9 cellular contexts compared by ENCODE assay signal in genomic region chr12:45183263-45183662, GRCh38. TPM values are rescaled to one million over a fixed set of nuclear protein-coding genes. Genes with fewer than 3 reads are reported as not detected.
DNase-seq lines count a peak whose midpoint lies in the region; ATAC-seq and TF ChIP-seq lines count a peak whose summit lies in the region.
"Had no signal": no experiment of that assay in that cellular context is flagged by ENCODE, and none has a peak within 500 bp of the region (broad histone marks: within the 10 kb centered on the region; RNA-seq: fewer than 3 reads in every experiment).

No MANE protein-coding gene starts in this region.

- H3K4me3 Mint-ChIP-seq in CD14-positive monocyte (no peak overlapping the region), endothelial cell (ENCODE audit: unreplicated experiment) (no peak overlapping the region)
- H3K4me3 Mint-ChIP-seq: T-helper 1 cell treated with Interleukin-12 subunit alpha and Interleukin-12 subunit beta and Interleukin-4 antibody, amounts not matched to agents 30 μg/mL and 1 μg/mL, for 36 hours had no signal

- peaks cover 0 to 3% (median 0%) of the 10 kb centered on the region in 3 donors for H3K27me3 Mint-ChIP-seq in CD14-positive monocyte (ENCODE audit: low read depth in 3 of 3)
- H3K27me3 Mint-ChIP-seq in endothelial cell (ENCODE audit: unreplicated experiment), result no peaks in the 10 kb centered on the region

- no peak for ATAC-seq in left colon

- intact Hi-C loops in CD14-positive monocyte (cut with micrococcal nuclease), result loop anchor here (5.0 kb wide), 1 partner anchor 34 kb away; the partner anchor contains the start of gene ANO6 (in 2 of the 2)
- intact Hi-C loops in left colon (cut with DNase I, micrococcal nuclease), result loop anchor here in 1 of 2 donors (5.0 kb wide), 1 partner anchor 204 kb away; no protein-coding TSS in a partner anchor

- TF ChIP-seq CTCF in CD14-positive monocyte (IDR thresholded peaks at IDR 0.05), result peak; percentile 37
- TF ChIP-seq CTCF in endothelial cell (IDR thresholded peaks at IDR 0.05; ENCODE audit: unreplicated experiment), result no peak

- H3K36me3 Mint-ChIP-seq in CD14-positive monocyte (peaks cover 12% of the 10 kb centered on the region in 2 donors), endothelial cell (ENCODE audit: low read depth, unreplicated experiment) (peaks cover 7% of the 10 kb centered on the region)

- in situ Hi-C loops in T47D (cut with HindIII; ENCODE audit: low pct_unique_long_range_greater_than_20kb, low sequenced_read_pairs), result no loop called here

- DNase-seq in CD14-positive monocyte (ENCODE audit: low spot score) (no peak), Kasumi-1 (lab: John Stamatoyannopoulos, UW) (peak; percentile 13 to 52), T47D (ENCODE audit: low read depth in 1 of 2, low spot score in 1 of 2) (peak; percentile 34 to 38), midbrain (lab: John Stamatoyannopoulos, UW) (peak; percentile 4), HK-2 (ENCODE audit: unreplicated experiment) (no peak), endothelial cell (ENCODE audit: low spot score) (no peak), left colon (no peak)
- no peak for DNase-seq in stimulated activated CD4-positive, alpha-beta T cell treated with anti-CD3 and anti-CD28 coated beads, Interleukin-1b, Interleukin-23, amount 100 ng/mL, for 48 hours

- H3K4me1 Mint-ChIP-seq in CD14-positive monocyte (peaks cover 39% of the 10 kb centered on the region), endothelial cell (ENCODE audit: unreplicated experiment) (peaks cover 5% of the 10 kb centered on the region)

- H3K9me3 Mint-ChIP-seq in CD14-positive monocyte, result peaks cover 7 to 17% (median 15%) of the 10 kb centered on the region in 7 donors
- peaks cover 6% of the 10 kb centered on the region for H3K9me3 Mint-ChIP-seq in endothelial cell (ENCODE audit: unreplicated experiment)

- H3K27ac Mint-ChIP-seq in CD14-positive monocyte (no peak overlapping the region), endothelial cell (ENCODE audit: unreplicated experiment) (no peak overlapping the region)
- H3K27ac Mint-ChIP-seq: T-helper 1 cell treated with Interleukin-12 subunit alpha and Interleukin-12 subunit beta and Interleukin-4 antibody, amounts not matched to agents 30 μg/mL and 1 μg/mL, for 36 hours had no signal

RNA-seq across cellular contexts. Expression of gene ANO6, which starts 32.6 kb away (rescaled TPM):
- 10 to 100 TPM; 34.1 to 48.7 TPM for polyA plus RNA-seq in CD14-positive monocyte
- total RNA-seq in endothelial cell (ENCODE audit: unreplicated experiment), result 50.8 TPM
- 10 to 100 TPM; 10.3 to 15.4 TPM for total RNA-seq in left colon

Comparison
In these comparisons a context has a peak if more than half of its experiments do, and no peak if none do; other contexts are left out.
1. DNase-seq: peak in Kasumi-1 (2 of 2), T47D (2 of 2) and midbrain (single experiment); none in CD14-positive monocyte (single experiment), HK-2 (single experiment), stimulated activated CD4-positive, alpha-beta T cell treated with anti-CD3 and anti-CD28 coated beads, Interleukin-1b, Interleukin-23, amount 100 ng/mL, for 48 hours (single experiment), endothelial cell (single experiment) and left colon (0 of 2).